Comparison of ENCODE assay signal across 24 cellular contexts in the genomic region with DNA sequence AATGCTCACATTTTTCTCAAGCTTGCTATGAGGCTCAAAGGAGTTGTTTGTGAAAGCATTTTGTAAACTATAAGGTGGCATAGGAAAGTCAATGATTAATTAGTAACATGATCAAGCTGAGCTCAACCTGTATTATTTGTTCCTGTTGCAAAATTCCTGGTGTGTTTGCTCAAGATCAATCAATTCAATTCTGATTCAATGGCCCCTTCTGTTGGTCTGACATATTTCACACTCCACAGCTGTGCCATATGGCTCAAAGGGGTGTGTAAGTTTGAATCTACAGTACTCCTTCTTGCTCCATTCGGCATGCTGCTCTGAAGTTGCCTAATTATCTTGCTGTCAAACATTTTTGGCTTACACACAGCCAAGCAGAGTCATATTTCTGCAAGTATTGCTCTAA.
DNase-seq lines count a peak whose midpoint lies in the region; TF ChIP-seq lines count a peak whose summit lies in the region.
"Had no signal": no experiment of that assay in that cellular context is flagged by ENCODE, and none has a peak within 500 bp of the region (broad histone marks: within the 10 kb centered on the region; RNA-seq: fewer than 3 reads in every experiment).

No MANE protein-coding gene starts in this region.

- no TSS peak for BruUV-seq in Calu3 (replicated peaks; lab: Mats Ljungman, UMichigan)

- H3K9me3 ChIP-seq in OCI-LY3 (ENCODE audit: insufficient read depth, low read length) (no peaks in the 10 kb centered on the region), liver (ENCODE audit: control insufficient read depth in 4 of 4, low read length in 3 of 4) (no peaks in the 10 kb centered on the region)

- H3K9ac ChIP-seq in OCI-LY3 (ENCODE audit: low read length), result no peak overlapping the region
- no peak overlapping the region for H3K9ac ChIP-seq in liver (ENCODE audit: low read depth in 1 of 2, low read length in 2 of 2)

- peak overlapping the region; percentile 39; the same call in 1 of the 2 replicates for H2AFZ ChIP-seq in OCI-LY3 (ENCODE audit: low read depth, low read length)

- no peaks in the 10 kb centered on the region for H3K79me2 ChIP-seq in OCI-LY3 (ENCODE audit: low read length)

- H3K27me3 ChIP-seq in OCI-LY3 (ENCODE audit: low read depth, low read length) (peaks cover 9% of the 10 kb centered on the region), liver (ENCODE audit: control insufficient read depth in 4 of 4, insufficient read depth in 4 of 4, low read length in 3 of 4) (no peaks in the 10 kb centered on the region)

- no peak overlapping the region for H3K27ac ChIP-seq in OCI-LY3 (ENCODE audit: low read length)
- no peak overlapping the region for H3K27ac ChIP-seq in liver (ENCODE audit: low read depth in 1 of 2, low read length in 2 of 2)
- H3K27ac ChIP-seq: HL-60, left ventricle myocardium inferior, SK-N-MC had no signal

- no peaks in the 10 kb centered on the region for H3K36me3 Mint-ChIP-seq in Calu3 (ENCODE audit: insufficient read depth, unreplicated experiment)
- H3K36me3 Mint-ChIP-seq: CD4-positive, alpha-beta memory T cell; mesothelial cell of epicardium; naive thymus-derived CD4-positive, alpha-beta T cell had no signal

- peaks cover 4% of the 10 kb centered on the region for H3K9me3 Mint-ChIP-seq in Calu3 (ENCODE audit: low read depth, unreplicated experiment)

- H3K4me3 Mint-ChIP-seq in Calu3 (ENCODE audit: low read depth, unreplicated experiment), result no peak overlapping the region
- H3K4me3 Mint-ChIP-seq: activated CD4-positive, alpha-beta memory T cell treated with anti-CD3 and anti-CD28 coated beads, Interleukin-2, amount 10 ng/mL, durations not matched to agents 7 days and 5 days; CD4-positive, alpha-beta memory T cell; mesothelial cell of epicardium; naive thymus-derived CD4-positive, alpha-beta T cell; stimulated activated naive CD8-positive, alpha-beta T cell treated with anti-CD3 and anti-CD28 coated beads, Interleukin-15, amount 100 ng/mL, for 72 hours; T-helper 1 cell treated with Interleukin-12 subunit alpha and Interleukin-12 subunit beta and Interleukin-4 antibody, amounts not matched to agents 30 μg/mL and 1 μg/mL, for 36 hours had no signal

- H3K27me3 Mint-ChIP-seq in Calu3 (ENCODE audit: unreplicated experiment), result no peaks in the 10 kb centered on the region
- H3K27me3 Mint-ChIP-seq: activated CD4-positive, alpha-beta memory T cell treated with anti-CD3 and anti-CD28 coated beads, Interleukin-2, amount 10 ng/mL, durations not matched to agents 7 days and 5 days; CD4-positive, alpha-beta memory T cell; naive thymus-derived CD4-positive, alpha-beta T cell; stimulated activated naive CD8-positive, alpha-beta T cell treated with anti-CD3 and anti-CD28 coated beads, Interleukin-15, amount 100 ng/mL, for 72 hours had no signal

- H4K20me1 ChIP-seq in OCI-LY3 (ENCODE audit: insufficient read depth, low read length), result no peaks in the 10 kb centered on the region

- CTCF ChIA-PET in Calu3 (lab: Charles Lee), result no interaction called here

- WGBS in liver, result 19% methylated on average over 1 of the region's 1 CpG

- TF ChIP-seq RAD21 in liver (IDR thresholded peaks at IDR 0.05), result peak; percentile 45 to 63

- H3K4me1 ChIP-seq in OCI-LY3 (ENCODE audit: low read length) (no peaks in the 10 kb centered on the region), liver (ENCODE audit: control insufficient read depth in 4 of 4, insufficient read depth in 4 of 4, low read length in 3 of 4) (peaks cover 0 to 9% (median 3%) of the 10 kb centered on the region in 4 donors)
- H3K4me1 ChIP-seq: left ventricle myocardium inferior had no signal

- TF ChIP-seq CTCF in Calu3 (IDR thresholded peaks at IDR 0.05; ENCODE audit: unreplicated experiment) (no peak), OCI-LY3 (IDR thresholded peaks at IDR 0.05; ENCODE audit: low read depth, low read length) (no peak), liver (IDR thresholded peaks at IDR 0.05; ENCODE audit: low read depth, low read length, missing input control) (no peak)

- no peak overlapping the region for H3K27ac Mint-ChIP-seq in Calu3 (ENCODE audit: unreplicated experiment)
- H3K27ac Mint-ChIP-seq: activated CD4-positive, alpha-beta memory T cell treated with anti-CD3 and anti-CD28 coated beads, Interleukin-2, amount 10 ng/mL, durations not matched to agents 7 days and 5 days; CD4-positive, alpha-beta memory T cell; mesothelial cell of epicardium; naive thymus-derived CD4-positive, alpha-beta T cell; stimulated activated naive CD8-positive, alpha-beta T cell treated with anti-CD3 and anti-CD28 coated beads, Interleukin-15, amount 100 ng/mL, for 72 hours; T-helper 1 cell treated with Interleukin-12 subunit alpha and Interleukin-12 subunit beta and Interleukin-4 antibody, amounts not matched to agents 30 μg/mL and 1 μg/mL, for 36 hours had no signal

- H3K4me1 Mint-ChIP-seq in Calu3 (ENCODE audit: low read depth, unreplicated experiment), result peaks cover 29% of the 10 kb centered on the region
- H3K4me1 Mint-ChIP-seq: activated CD4-positive, alpha-beta memory T cell treated with anti-CD3 and anti-CD28 coated beads, Interleukin-2, amount 10 ng/mL, durations not matched to agents 7 days and 5 days; CD4-positive, alpha-beta memory T cell; mesothelial cell of epicardium; naive thymus-derived CD4-positive, alpha-beta T cell; stimulated activated naive CD8-positive, alpha-beta T cell treated with anti-CD3 and anti-CD28 coated beads, Interleukin-15, amount 100 ng/mL, for 72 hours had no signal

- peak; percentile 31 for DNase-seq in Calu3
- peak; percentile 42 for DNase-seq in NCI-H1694 (lab: John Stamatoyannopoulos, UW)
- DNase-seq in cardiac septum (ENCODE audit: low spot score), result no peak
- DNase-seq in iPS-NIHi7 (ENCODE audit: extremely low spot score), result no peak
- no peak for DNase-seq in effector CD4-positive, alpha-beta T cell
- no peak for DNase-seq in activated naive CD4-positive, alpha-beta T cell treated with anti-CD3 and anti-CD28 coated beads, Interleukin-2, amount 50 U/mL, for 16 hours
- DNase-seq: activated CD4-positive, alpha-beta memory T cell treated with anti-CD3 and anti-CD28 coated beads, Interleukin-2, amount 10 ng/mL, durations not matched to agents 7 days and 5 days; activated CD4-positive, alpha-beta T cell treated with anti-CD3 and anti-CD28 coated beads for 1 hour; activated effector memory CD4-positive, alpha-beta T cell treated with anti-CD3 and anti-CD28 coated beads, Interleukin-2, amount 50 U/mL, for 16 hours; CD4-positive, alpha-beta memory T cell; DMS79; left ventricle myocardium inferior; MV-4-11; naive thymus-derived CD4-positive, alpha-beta T cell; NCI-H2029 treated with DMSO at 0.1 percent for 48 hours; small intestine; stimulated activated CD8-positive, alpha-beta memory T cell treated with anti-CD3 and anti-CD28 coated beads, Interleukin-4, amount 100 ng/mL, for 48 hours; stimulated activated naive CD8-positive, alpha-beta T cell treated with anti-CD3 and anti-CD28 coated beads, Interleukin-15, amount 100 ng/mL, for 72 hours had no signal

- intact Hi-C loops in Calu3 (cut with micrococcal nuclease; ENCODE audit: unreplicated experiment), result loop anchor here (1.0 to 5.0 kb wide), 2 partner anchors 130 to 166 kb away; no protein-coding TSS in a partner anchor
- intact Hi-C loops in cardiac septum (cut with DNase I), result no loop called here

- H3K4me2 ChIP-seq in OCI-LY3 (ENCODE audit: low read length), result no peak overlapping the region

- H3K4me3 ChIP-seq in OCI-LY3 (ENCODE audit: low read length), result no peak overlapping the region
- H3K4me3 ChIP-seq in liver (ENCODE audit: low read depth in 1 of 3, low read length in 3 of 3), result no peak overlapping the region
- H3K4me3 ChIP-seq: left ventricle myocardium inferior, SK-N-MC had no signal

- H3K36me3 ChIP-seq in OCI-LY3 (replicated peaks; ENCODE audit: low read depth, low read length) (no peaks in the 10 kb centered on the region), liver (ENCODE audit: control insufficient read depth in 4 of 4, insufficient read depth in 3 of 4, low read depth in 1 of 4, low read length in 3 of 4) (no peaks in the 10 kb centered on the region)
- H3K36me3 ChIP-seq: left ventricle myocardium inferior had no signal

TF ChIP-seq in liver, 16 proteins besides CTCF, POLR2A, EP300 and RAD21 (continues in another document):
- TF ChIP-seq GABPA (IDR thresholded peaks at IDR 0.05 in 1 of 2, conservative IDR thresholded peaks at IDR 0.05 in 1 of 2) (peak in 1 of 2 donors; percentile 56), RXRA (IDR thresholded peaks at IDR 0.05) (peak; percentile 46 to 61), FOXA2 (IDR thresholded peaks at IDR 0.05) (no peak), JUND (IDR thresholded peaks at IDR 0.05) (peak in 1 of 2 donors; percentile 6), HNF4G (IDR thresholded peaks at IDR 0.05) (no peak), ZBTB33 (IDR thresholded peaks at IDR 0.05) (no peak), HNF4A (conservative IDR thresholded peaks at IDR 0.05) (peak; percentile 38 to 60), YY1 (IDR thresholded peaks at IDR 0.05) (peak; percentile 47), NR2F2 (IDR thresholded peaks at IDR 0.05) (no peak), SP1 (IDR thresholded peaks at IDR 0.05) (peak; percentile 77)
- TF ChIP-seq, protein P1, sequence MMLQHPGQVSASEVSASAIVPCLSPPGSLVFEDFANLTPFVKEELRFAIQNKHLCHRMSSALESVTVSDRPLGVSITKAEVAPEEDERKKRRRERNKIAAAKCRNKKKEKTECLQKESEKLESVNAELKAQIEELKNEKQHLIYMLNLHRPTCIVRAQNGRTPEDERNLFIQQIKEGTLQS (IDR thresholded peaks at IDR 0.05), result no peak
- TF ChIP-seq, protein P2, sequence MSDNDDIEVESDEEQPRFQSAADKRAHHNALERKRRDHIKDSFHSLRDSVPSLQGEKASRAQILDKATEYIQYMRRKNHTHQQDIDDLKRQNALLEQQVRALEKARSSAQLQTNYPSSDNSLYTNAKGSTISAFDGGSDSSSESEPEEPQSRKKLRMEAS (IDR thresholded peaks at IDR 0.05), result no peak

Comparison
In these comparisons a context has a peak if more than half of its experiments do, and no peak if none do; other contexts are left out.
1. DNase-seq: peak in Calu3 (single experiment) and NCI-H1694 (single experiment); none in cardiac septum (single experiment), iPS-NIHi7 (single experiment), effector CD4-positive, alpha-beta T cell (single experiment) and activated naive CD4-positive, alpha-beta T cell treated with anti-CD3 and anti-CD28 coated beads, Interleukin-2, amount 50 U/mL, for 16 hours (single experiment).